Comparison of ENCODE assay signal across 10 cellular contexts in the genomic region with DNA sequence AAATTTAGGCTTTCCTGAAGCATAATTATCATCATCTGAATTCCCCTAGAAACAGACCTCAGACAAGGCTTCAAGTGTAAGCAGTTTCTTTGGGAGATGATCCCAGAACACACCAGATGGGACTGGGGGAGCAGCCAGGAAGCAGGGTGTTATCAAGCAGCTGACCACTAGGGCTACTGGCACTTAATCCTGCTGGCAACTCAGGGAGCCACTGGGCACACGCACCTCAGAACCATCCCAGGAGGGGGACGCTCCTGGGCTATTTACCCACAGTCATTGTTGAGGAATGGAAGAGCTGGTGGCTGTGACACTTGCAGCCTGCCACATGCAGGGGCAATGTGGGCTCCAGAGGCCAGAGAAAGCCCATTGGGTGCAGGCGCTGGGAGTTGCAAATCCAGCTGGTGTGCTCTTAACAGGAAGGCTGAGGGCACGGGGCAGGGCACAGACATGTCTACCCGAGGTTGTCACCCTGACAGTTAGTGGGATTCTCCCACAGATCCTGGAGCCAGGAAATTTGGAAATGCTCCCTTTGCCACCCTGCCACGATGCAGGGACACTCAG. TPM values are rescaled to one million over a fixed set of nuclear protein-coding genes. Genes with fewer than 3 reads are reported as not detected.
DNase-seq lines count a peak whose midpoint lies in the region; ATAC-seq and TF ChIP-seq lines count a peak whose summit lies in the region.
"Had no signal": no experiment of that assay in that cellular context is flagged by ENCODE, and none has a peak within 500 bp of the region (broad histone marks: within the 10 kb centered on the region; RNA-seq: fewer than 3 reads in every experiment).

No MANE protein-coding gene starts in this region.

- no peak overlapping the region for H3K9ac ChIP-seq in smooth muscle cell (ENCODE audit: low read depth)

- H3K4me2 ChIP-seq in smooth muscle cell = no peak overlapping the region

- TF ChIP-seq POLR2A in GM18505 (IDR thresholded peaks at IDR 0.05; ENCODE audit: borderline replicate concordance, extremely low read depth, insufficient read depth, insufficient read length) = no peak

- H3K79me2 ChIP-seq in smooth muscle cell (ENCODE audit: low read depth) = no peaks in the 10 kb centered on the region

- H3K4me1 ChIP-seq in RWPE2 (ENCODE audit: insufficient read depth, poor library complexity, severe bottlenecking) (peaks cover 3% of the 10 kb centered on the region), foreskin keratinocyte (peaks cover 9% of the 10 kb centered on the region), smooth muscle cell (ENCODE audit: low read depth) (no peaks in the 10 kb centered on the region)

- DNase-seq in DMS53 (lab: John Stamatoyannopoulos, UW) = peak; percentile 31
- DNase-seq in DMS53 treated with DMSO at 0.1 percent for 48 hours (lab: John Stamatoyannopoulos, UW; ENCODE audit: unreplicated experiment) = no peak
- no peak for DNase-seq in RWPE2 (ENCODE audit: low spot score)
- DNase-seq in foreskin keratinocyte = no peak
- no peak for DNase-seq in smooth muscle cell (lab: John Stamatoyannopoulos, UW; ENCODE audit: unreplicated experiment)
- DNase-seq in COLO668 (lab: John Stamatoyannopoulos, UW; ENCODE audit: unreplicated experiment) = no peak
- DNase-seq: activated CD4-positive, alpha-beta T cell treated with anti-CD3 and anti-CD28 coated beads for 4 hours; NCI-H1417 had no signal

- H3K27ac ChIP-seq in RWPE2 (ENCODE audit: poor library complexity, severe bottlenecking) (no peak overlapping the region), foreskin keratinocyte (no peak overlapping the region), smooth muscle cell (ENCODE audit: low read depth) (no peak overlapping the region)

- H3F3A ChIP-seq in smooth muscle cell (ENCODE audit: low read depth) = no peaks in the 10 kb centered on the region

- H3K36me3 ChIP-seq in RWPE2 (ENCODE audit: low read depth) (peaks cover 22% of the 10 kb centered on the region), smooth muscle cell (ENCODE audit: low read depth) (no peaks in the 10 kb centered on the region)

- no peak overlapping the region for H2AFZ ChIP-seq in smooth muscle cell (ENCODE audit: low read depth)

- WGBS in smooth muscle cell (ENCODE audit: low lambda C conversion rate) = 94% methylated on average over 6 of the region's 6 CpGs

- H3K27me3 ChIP-seq in RWPE2 (ENCODE audit: insufficient read depth, poor library complexity, severe bottlenecking) (no peaks in the 10 kb centered on the region), foreskin keratinocyte (no peaks in the 10 kb centered on the region), smooth muscle cell (ENCODE audit: low read depth) (no peaks in the 10 kb centered on the region)

- ATAC-seq in RWPE2 (ENCODE audit: low read depth) = peak; percentile 27; the same call in 1 of the 3 replicates
- no peak for ATAC-seq in foreskin keratinocyte
- no peak for ATAC-seq in HG03139 (IDR thresholded peaks at IDR 0.05; ENCODE audit: unreplicated experiment)
- ATAC-seq in GM18505 (IDR thresholded peaks at IDR 0.05; ENCODE audit: unreplicated experiment) = no peak

- H3K4me3 ChIP-seq in RWPE2 (ENCODE audit: severe bottlenecking) (no peak overlapping the region), smooth muscle cell (no peak overlapping the region)

- H4K20me1 ChIP-seq in smooth muscle cell (ENCODE audit: low read depth) = no peaks in the 10 kb centered on the region

- H3K9me3 ChIP-seq in RWPE2 (ENCODE audit: severe bottlenecking) (no peaks in the 10 kb centered on the region), smooth muscle cell (replicated peaks; ENCODE audit: low read depth) (no peaks in the 10 kb centered on the region)

- TF ChIP-seq CTCF in RWPE2 (IDR thresholded peaks at IDR 0.05; ENCODE audit: poor library complexity, severe bottlenecking) (peak; percentile 17), foreskin keratinocyte (conservative IDR thresholded peaks at IDR 0.05) (peak; percentile 28), smooth muscle cell (IDR thresholded peaks at IDR 0.05; ENCODE audit: borderline replicate concordance, insufficient read depth, poor library complexity, severe bottlenecking) (peak; percentile 13)

RNA-seq across cellular contexts. Expression of a gene that starts 15.1 kb away (rescaled TPM):
- total RNA-seq in foreskin keratinocyte (5.6 and 7.0 TPM in 2 replicates), smooth muscle cell (0.31 and 0.40 TPM in 2 replicates)
- polyA plus RNA-seq in foreskin keratinocyte (6.2 and 6.3 TPM in 2 replicates), smooth muscle cell (0.64 TPM in 1 of 2 replicates, not detected in the other)

RNA-seq across cellular contexts. Expression of a gene that starts 29.1 kb away (rescaled TPM):
- total RNA-seq in foreskin keratinocyte = 10.9 and 11.9 TPM in 2 replicates
- 6.1 and 9.5 TPM in 2 replicates for polyA plus RNA-seq in foreskin keratinocyte
- total RNA-seq in smooth muscle cell = 0.58 and 0.67 TPM in 2 replicates
- polyA plus RNA-seq in smooth muscle cell = 0.25 and 2.9 TPM in 2 replicates

RNA-seq across cellular contexts. Expression of a gene that starts 46.1 kb away (rescaled TPM):
- total RNA-seq in foreskin keratinocyte = 0.07 and 0.31 TPM in 2 replicates
- polyA plus RNA-seq in foreskin keratinocyte = 0.02 and 0.15 TPM in 2 replicates
- 0.18 and 0.63 TPM in 2 replicates for total RNA-seq in smooth muscle cell
- polyA plus RNA-seq in smooth muscle cell = 0.26 and 0.64 TPM in 2 replicates
